In the genomic region with DNA sequence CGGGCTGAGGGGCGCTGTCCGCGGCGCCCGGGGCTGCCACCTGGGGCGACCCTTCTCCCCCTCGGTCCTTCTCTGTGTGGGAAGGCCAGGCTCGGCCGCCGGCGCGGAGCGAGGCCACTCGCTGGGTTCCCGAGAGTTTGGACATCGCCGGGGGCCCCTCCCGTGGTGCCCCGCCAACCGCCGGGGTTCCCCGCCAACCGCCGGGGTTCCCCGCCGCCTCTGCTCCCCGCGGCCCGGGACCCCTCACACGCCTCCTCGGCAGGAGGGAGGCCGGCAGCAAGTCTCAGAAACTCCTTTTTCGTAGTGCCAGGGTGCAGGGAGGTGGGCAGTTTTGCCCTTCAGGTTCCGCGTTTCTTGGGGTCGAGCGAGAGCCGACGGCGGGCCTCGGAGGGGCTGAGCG, we compare ENCODE assay signal across 7 cellular contexts.
A peak's percentile ranks its signal among the peaks of the same experiment; 100 is the strongest.
DNase-seq lines count a peak whose midpoint lies in the region; ATAC-seq and TF ChIP-seq lines count a peak whose summit lies in the region.
"Not testable (repeated sequence)": the region's sequence is repeated elsewhere in the genome, so short reads cannot be mapped to it uniquely, and the experiment has no call there.

No MANE protein-coding gene starts in this region.

- not testable (repeated sequence) for H4K20me1 ChIP-seq in DOHH2 (ENCODE audit: control insufficient read depth, insufficient read depth, low read depth, low read length); Loucy (ENCODE audit: insufficient read depth, low read length, poor library complexity, severe bottlenecking)

- in situ Hi-C loops in gastrocnemius medialis (cut with MboI; ENCODE audit: low sequenced_read_pairs in 4 of 4) = not testable (repeated sequence)

- H3K4me1 ChIP-seq in DOHH2 (ENCODE audit: control insufficient read depth, low read length); Loucy (ENCODE audit: insufficient read depth, low read length, poor library complexity, severe bottlenecking); gastroesophageal sphincter; mesodermal cell (ENCODE audit: control insufficient read depth, insufficient read depth, low read length, poor library complexity, severe bottlenecking); gastrocnemius medialis: not testable (repeated sequence)

- not testable (repeated sequence) for H3K9me2 ChIP-seq in DOHH2 (replicated peaks; ENCODE audit: control insufficient read depth, low read length); Loucy (replicated peaks; ENCODE audit: low read depth, low read length)

- H3K27me3 ChIP-seq in DOHH2 (ENCODE audit: control insufficient read depth, low read length); Loucy (ENCODE audit: insufficient read depth, low read length, poor library complexity, severe bottlenecking); WERI-Rb-1 (ENCODE audit: insufficient read depth, low read depth, severe bottlenecking); gastroesophageal sphincter; gastrocnemius medialis: not testable (repeated sequence)

- not testable (repeated sequence) for TF ChIP-seq EP300 in gastroesophageal sphincter (IDR thresholded peaks at IDR 0.05)

- H3K27ac ChIP-seq in DOHH2 (ENCODE audit: low read depth, low read length); WERI-Rb-1; mesodermal cell (ENCODE audit: low read depth, low read length, severe bottlenecking): not testable (repeated sequence)
- H3K27ac ChIP-seq in gastroesophageal sphincter = peak overlapping the region; percentile 66 to 85 (median 79)
- peak overlapping the region; percentile 53 to 76 (median 66) for H3K27ac ChIP-seq in gastrocnemius medialis

- peak; percentile 50 for ATAC-seq in central memory CD8-positive, alpha-beta T cell (replicated peaks; ENCODE audit: extremely low read depth, poor library complexity, severe bottlenecking)
- ATAC-seq in gastroesophageal sphincter = not testable (repeated sequence)
- peak in 1 of 2 donors; percentile 49 for ATAC-seq in gastrocnemius medialis

- DNase-seq in WERI-Rb-1; central memory CD8-positive, alpha-beta T cell (ENCODE audit: low spot score in 2 of 2); gastrocnemius medialis: not testable (repeated sequence)

- not testable (repeated sequence) for H3F3A ChIP-seq in DOHH2 (ENCODE audit: control insufficient read depth, insufficient read depth); Loucy (ENCODE audit: low read depth)

- not testable (repeated sequence) for H3K9me3 Mint-ChIP-seq in central memory CD8-positive, alpha-beta T cell

- peak overlapping the region; percentile 50 for H3K4me2 ChIP-seq in DOHH2 (ENCODE audit: low read length)
- H3K4me2 ChIP-seq in Loucy (ENCODE audit: low read depth, low read length, poor library complexity, severe bottlenecking) = not testable (repeated sequence)

- not testable (repeated sequence) for TF ChIP-seq CTCF in DOHH2 (IDR thresholded peaks at IDR 0.05; ENCODE audit: low read depth, low read length, poor library complexity, severe bottlenecking); Loucy (conservative IDR thresholded peaks at IDR 0.05; ENCODE audit: low read length); WERI-Rb-1 (IDR thresholded peaks at IDR 0.05; ENCODE audit: low read depth, low read length); gastroesophageal sphincter (IDR thresholded peaks at IDR 0.05); gastrocnemius medialis (IDR thresholded peaks at IDR 0.05 in 4 of 5, conservative IDR thresholded peaks at IDR 0.05 in 1 of 5)

- intact Hi-C loops in gastrocnemius medialis (cut with DNase I; ENCODE audit: low total_unique reads) = not testable (repeated sequence)

- not testable (repeated sequence) for H3K36me3 ChIP-seq in DOHH2 (ENCODE audit: control insufficient read depth, low read length); Loucy (ENCODE audit: insufficient read depth, low read length); WERI-Rb-1; gastroesophageal sphincter; mesodermal cell (ENCODE audit: control insufficient read depth, insufficient read depth, low read length); gastrocnemius medialis

- not testable (repeated sequence) for TF ChIP-seq POLR2A in gastroesophageal sphincter (IDR thresholded peaks at IDR 0.05); gastrocnemius medialis (IDR thresholded peaks at IDR 0.05)

- H3K27me3 Mint-ChIP-seq in central memory CD8-positive, alpha-beta T cell = not testable (repeated sequence)

- H3K9me3 ChIP-seq in DOHH2 (ENCODE audit: control insufficient read depth, insufficient read depth, low read length); Loucy (ENCODE audit: insufficient read depth, low read depth, low read length); WERI-Rb-1 (ENCODE audit: severe bottlenecking); gastroesophageal sphincter; mesodermal cell (ENCODE audit: control insufficient read depth, low read length); gastrocnemius medialis: not testable (repeated sequence)

- not testable (repeated sequence) for H3K79me2 ChIP-seq in DOHH2 (ENCODE audit: control insufficient read depth, low read length); Loucy (ENCODE audit: insufficient read depth, low read length)

- WGBS in gastroesophageal sphincter (ENCODE audit: low coverage in 1 of 2), 2 donors = no CpG with 5 or more reads among the region's 43 CpGs
- no CpG with 5 or more reads among the region's 43 CpGs for WGBS in mesodermal cell (ENCODE audit: insufficient coverage in 2 of 2), 2 experiments

- H3K9ac ChIP-seq in Loucy (ENCODE audit: low read depth, low read length, poor library complexity, severe bottlenecking) = peak overlapping the region; percentile 52

- H3K27ac Mint-ChIP-seq in central memory CD8-positive, alpha-beta T cell (ENCODE audit: low read depth) = not testable (repeated sequence)

- not testable (repeated sequence) for H3K36me3 Mint-ChIP-seq in central memory CD8-positive, alpha-beta T cell (ENCODE audit: insufficient read depth)

- not testable (repeated sequence) for H2AFZ ChIP-seq in Loucy (ENCODE audit: low read length)

- H3K4me3 ChIP-seq in DOHH2 (ENCODE audit: low read length) (peak overlapping the region; percentile 54), Loucy (ENCODE audit: low read length, poor library complexity, severe bottlenecking) (peak overlapping the region; percentile 64), WERI-Rb-1 (ENCODE audit: low read depth, low read length) (peak overlapping the region; percentile 53), gastroesophageal sphincter (peak overlapping the region; percentile 47 to 84), mesodermal cell (ENCODE audit: extremely low read depth, insufficient read depth, low read length, poor library complexity, severe bottlenecking) (peak overlapping the region; percentile 29), gastrocnemius medialis (peak overlapping the region in 3 of 4 donors; percentile 51 to 64 (median 55))

- not testable (repeated sequence) for H3K4me1 Mint-ChIP-seq in central memory CD8-positive, alpha-beta T cell

- not testable (repeated sequence) for H3K4me3 Mint-ChIP-seq in central memory CD8-positive, alpha-beta T cell
